ENCODE assay signal across 8 cellular contexts in genomic region chr13:33728271-33729037, GRCh38.
DNase-seq lines count a peak whose midpoint lies in the region; ATAC-seq and TF ChIP-seq lines count a peak whose summit lies in the region.

No MANE protein-coding gene starts in this region.

- no peaks in the 10 kb centered on the region for H3K9me3 Mint-ChIP-seq in stimulated activated naive B cell treated with anti-CD40 and anti-IgM and Interleukin-4, amounts not matched to agents 10 μg/mL and 1 μg/mL and 100 μg/mL, for 72 hours
- H3K9me3 Mint-ChIP-seq in Calu3 (ENCODE audit: low read depth, unreplicated experiment) (no peaks in the 10 kb centered on the region), glutamatergic neuron (ENCODE audit: unreplicated experiment) (no peaks in the 10 kb centered on the region)

- intact Hi-C loops in Calu3 (cut with micrococcal nuclease; ENCODE audit: unreplicated experiment): loop anchor here (10.0 kb wide), 1 partner anchor 504 kb away; no protein-coding TSS in a partner anchor

- H3K4me3 Mint-ChIP-seq in stimulated activated naive B cell treated with anti-CD40 and anti-IgM and Interleukin-4, amounts not matched to agents 10 μg/mL and 1 μg/mL and 100 μg/mL, for 72 hours: peak overlapping the region in 1 of 2 donors; percentile 15
- H3K4me3 Mint-ChIP-seq in Calu3 (ENCODE audit: low read depth, unreplicated experiment): no peak overlapping the region
- no peak overlapping the region for H3K4me3 Mint-ChIP-seq in glutamatergic neuron (ENCODE audit: unreplicated experiment)

- DNase-seq in Daoy (ENCODE audit: low read depth): peak; percentile 3
- peak; percentile 8 for DNase-seq in choroid plexus epithelial cell (ENCODE audit: low read depth)
- DNase-seq in stimulated activated naive B cell treated with anti-CD40 and anti-IgM and Interleukin-4, amounts not matched to agents 10 μg/mL and 1 μg/mL and 100 μg/mL, for 72 hours: peak; percentile 48
- DNase-seq in Peyer's patch: no peak
- DNase-seq in Calu3: no peak
- DNase-seq in glutamatergic neuron: no peak

- peaks cover 0 to 12% (median 3%) of the 10 kb centered on the region in 4 donors for H3K4me1 ChIP-seq in Peyer's patch

- TF ChIP-seq CTCF in choroid plexus epithelial cell (conservative IDR thresholded peaks at IDR 0.05; ENCODE audit: low read depth, low read length) (no peak), Peyer's patch (IDR thresholded peaks at IDR 0.05) (no peak), Calu3 (IDR thresholded peaks at IDR 0.05; ENCODE audit: unreplicated experiment) (no peak), glutamatergic neuron (IDR thresholded peaks at IDR 0.05; ENCODE audit: partially characterized antibody, unreplicated experiment) (no peak)

- BruUV-seq in Calu3 (replicated peaks; lab: Mats Ljungman, UMichigan): no TSS peak

- no peak overlapping the region for H3K4me3 ChIP-seq in choroid plexus epithelial cell (ENCODE audit: low read depth, low read length)
- no peak overlapping the region for H3K4me3 ChIP-seq in Peyer's patch

- H3K27me3 Mint-ChIP-seq in stimulated activated naive B cell treated with anti-CD40 and anti-IgM and Interleukin-4, amounts not matched to agents 10 μg/mL and 1 μg/mL and 100 μg/mL, for 72 hours: peaks cover 24 to 53% of the 10 kb centered on the region in 2 donors
- H3K27me3 Mint-ChIP-seq in Calu3 (ENCODE audit: unreplicated experiment) (no peaks in the 10 kb centered on the region), glutamatergic neuron (ENCODE audit: unreplicated experiment) (no peaks in the 10 kb centered on the region)

- CTCF ChIA-PET in Calu3 (lab: Charles Lee): no interaction called here

- peak overlapping the region in 2 of 4 donors; percentile 3 to 44 for H3K27ac ChIP-seq in Peyer's patch

- TF ChIP-seq POLR2A in Peyer's patch (IDR thresholded peaks at IDR 0.05): no peak

- H3K9me3 ChIP-seq in Peyer's patch: no peaks in the 10 kb centered on the region

- H3K36me3 Mint-ChIP-seq in stimulated activated naive B cell treated with anti-CD40 and anti-IgM and Interleukin-4, amounts not matched to agents 10 μg/mL and 1 μg/mL and 100 μg/mL, for 72 hours: peaks cover 0 to 2% of the 10 kb centered on the region in 2 donors
- H3K36me3 Mint-ChIP-seq in Calu3 (ENCODE audit: insufficient read depth, unreplicated experiment) (no peaks in the 10 kb centered on the region), glutamatergic neuron (ENCODE audit: unreplicated experiment) (no peaks in the 10 kb centered on the region)

- no peaks in the 10 kb centered on the region for H3K27me3 ChIP-seq in Peyer's patch

- peaks cover 20 to 40% of the 10 kb centered on the region in 2 donors for H3K4me1 Mint-ChIP-seq in stimulated activated naive B cell treated with anti-CD40 and anti-IgM and Interleukin-4, amounts not matched to agents 10 μg/mL and 1 μg/mL and 100 μg/mL, for 72 hours
- no peaks in the 10 kb centered on the region for H3K4me1 Mint-ChIP-seq in Calu3 (ENCODE audit: low read depth, unreplicated experiment)
- peaks cover 3% of the 10 kb centered on the region for H3K4me1 Mint-ChIP-seq in glutamatergic neuron (ENCODE audit: low read depth, unreplicated experiment)

- peak; percentile 74 for ATAC-seq in GM21367 (IDR thresholded peaks at IDR 0.05; ENCODE audit: unreplicated experiment)
- peak; percentile 89 for ATAC-seq in HG03460 (IDR thresholded peaks at IDR 0.05; ENCODE audit: unreplicated experiment)
- peak; percentile 92 to 93 for ATAC-seq in stimulated activated naive B cell treated with anti-CD40 and anti-IgM and Interleukin-4, amounts not matched to agents 10 μg/mL and 1 μg/mL and 100 μg/mL, for 72 hours (replicated peaks)

- no peaks in the 10 kb centered on the region for H3K36me3 ChIP-seq in Peyer's patch

- H3K27ac Mint-ChIP-seq in stimulated activated naive B cell treated with anti-CD40 and anti-IgM and Interleukin-4, amounts not matched to agents 10 μg/mL and 1 μg/mL and 100 μg/mL, for 72 hours: peak overlapping the region; percentile 63
- H3K27ac Mint-ChIP-seq in Calu3 (ENCODE audit: unreplicated experiment): no peak overlapping the region
- H3K27ac Mint-ChIP-seq in glutamatergic neuron (ENCODE audit: unreplicated experiment): no peak overlapping the region

Comparison
In these comparisons a context has a peak if more than half of its experiments do, and no peak if none do; other contexts are left out.
1. DNase-seq: peak in Daoy (single experiment), choroid plexus epithelial cell (single experiment) and stimulated activated naive B cell treated with anti-CD40 and anti-IgM and Interleukin-4, amounts not matched to agents 10 μg/mL and 1 μg/mL and 100 μg/mL, for 72 hours (single experiment); none in Peyer's patch (0 of 3), Calu3 (single experiment) and glutamatergic neuron (single experiment).
2. Peak in every context shown above with its lines, with median percentiles within 50 percentile points of each other: ATAC-seq.